1 cellular context compared by ENCODE assay signal in genomic region chr1:23908453-23909341, GRCh38.
TF ChIP-seq lines count a peak whose summit lies in the region.

No MANE protein-coding gene starts in this region.

TF ChIP-seq in HepG2, 621 proteins besides CTCF, POLR2A, EP300 and RAD21:
- peak; percentile 78 for TF ChIP-seq ZNF629 (CRISPR knock-in tag; conservative IDR thresholded peaks at IDR 0.05)
- peak; percentile 14; the same call in 1 of the 2 replicates for TF ChIP-seq ZNF281 (CRISPR knock-in tag; IDR thresholded peaks at IDR 0.05; ENCODE audit: borderline replicate concordance)
- TF ChIP-seq, protein P1, sequence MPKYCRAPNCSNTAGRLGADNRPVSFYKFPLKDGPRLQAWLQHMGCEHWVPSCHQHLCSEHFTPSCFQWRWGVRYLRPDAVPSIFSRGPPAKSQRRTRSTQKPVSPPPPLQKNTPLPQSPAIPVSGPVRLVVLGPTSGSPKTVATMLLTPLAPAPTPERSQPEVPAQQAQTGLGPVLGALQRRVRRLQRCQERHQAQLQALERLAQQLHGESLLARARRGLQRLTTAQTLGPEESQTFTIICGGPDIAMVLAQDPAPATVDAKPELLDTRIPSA (CRISPR knock-in tag; IDR thresholded peaks at IDR 0.05; ENCODE audit: borderline replicate concordance) = no peak
